In the genomic region with DNA sequence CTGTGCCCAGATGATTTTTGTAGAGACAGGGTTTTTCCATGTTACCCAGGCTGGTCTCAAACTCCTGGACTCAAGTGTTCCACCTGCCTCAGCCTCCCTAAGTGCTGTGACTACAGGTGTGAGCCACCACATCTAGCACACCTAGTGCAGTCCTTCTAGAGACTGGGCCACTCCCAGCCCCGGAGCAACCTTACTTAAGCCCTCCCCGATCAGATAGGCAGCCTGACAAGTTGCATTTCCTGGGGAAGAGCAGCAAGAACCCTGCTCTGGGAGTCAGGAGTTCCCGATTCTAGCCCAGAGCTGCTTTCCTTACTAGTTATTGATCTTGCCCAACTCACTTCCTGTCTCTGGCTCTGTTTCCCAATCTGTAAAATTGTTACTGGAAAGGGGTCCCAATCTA, we compare ENCODE assay signal across 2 cellular contexts.
TF ChIP-seq lines count a peak whose summit lies in the region.

No MANE protein-coding gene starts in this region.

TF ChIP-seq in IMR-90, 13 proteins besides CTCF, POLR2A, EP300 and RAD21:
- TF ChIP-seq FOS (IDR thresholded peaks at IDR 0.05; ENCODE audit: low read depth, low read length) (no peak), NFE2L2 (IDR thresholded peaks at IDR 0.05; ENCODE audit: low read depth, low read length) (no peak), RCOR1 (IDR thresholded peaks at IDR 0.05; ENCODE audit: insufficient replicate concordance, low read length) (no peak), CEBPB (IDR thresholded peaks at IDR 0.05; ENCODE audit: low read depth, low read length) (no peak), BHLHE40 (IDR thresholded peaks at IDR 0.05; ENCODE audit: low read depth, low read length) (no peak), MAFK (IDR thresholded peaks at IDR 0.05; ENCODE audit: low read depth, low read length) (no peak), MXI1 (IDR thresholded peaks at IDR 0.05; ENCODE audit: borderline replicate concordance, low read depth, low read length) (no peak), CHD1 (IDR thresholded peaks at IDR 0.05; ENCODE audit: low read depth, low read length) (no peak), SMC3 (IDR thresholded peaks at IDR 0.05; ENCODE audit: low read depth, low read length) (no peak), MAZ (IDR thresholded peaks at IDR 0.05; ENCODE audit: borderline replicate concordance, low read depth, low read length) (no peak), RFX5 (IDR thresholded peaks at IDR 0.05; ENCODE audit: low read depth, low read length) (no peak)
- TF ChIP-seq, protein P1, sequence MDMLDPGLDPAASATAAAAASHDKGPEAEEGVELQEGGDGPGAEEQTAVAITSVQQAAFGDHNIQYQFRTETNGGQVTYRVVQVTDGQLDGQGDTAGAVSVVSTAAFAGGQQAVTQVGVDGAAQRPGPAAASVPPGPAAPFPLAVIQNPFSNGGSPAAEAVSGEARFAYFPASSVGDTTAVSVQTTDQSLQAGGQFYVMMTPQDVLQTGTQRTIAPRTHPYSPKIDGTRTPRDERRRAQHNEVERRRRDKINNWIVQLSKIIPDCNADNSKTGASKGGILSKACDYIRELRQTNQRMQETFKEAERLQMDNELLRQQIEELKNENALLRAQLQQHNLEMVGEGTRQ (IDR thresholded peaks at IDR 0.05; ENCODE audit: low read depth, low read length) = no peak

TF ChIP-seq in HEK293T, 16 proteins besides CTCF, POLR2A, EP300 and RAD21:
- TF ChIP-seq, protein P2, sequence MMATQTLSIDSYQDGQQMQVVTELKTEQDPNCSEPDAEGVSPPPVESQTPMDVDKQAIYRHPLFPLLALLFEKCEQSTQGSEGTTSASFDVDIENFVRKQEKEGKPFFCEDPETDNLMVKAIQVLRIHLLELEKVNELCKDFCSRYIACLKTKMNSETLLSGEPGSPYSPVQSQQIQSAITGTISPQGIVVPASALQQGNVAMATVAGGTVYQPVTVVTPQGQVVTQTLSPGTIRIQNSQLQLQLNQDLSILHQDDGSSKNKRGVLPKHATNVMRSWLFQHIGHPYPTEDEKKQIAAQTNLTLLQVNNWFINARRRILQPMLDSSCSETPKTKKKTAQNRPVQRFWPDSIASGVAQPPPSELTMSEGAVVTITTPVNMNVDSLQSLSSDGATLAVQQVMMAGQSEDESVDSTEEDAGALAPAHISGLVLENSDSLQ (IDR thresholded peaks at IDR 0.05) = no peak
- TF ChIP-seq ARNT (IDR thresholded peaks at IDR 0.05) (no peak), NFRKB (IDR thresholded peaks at IDR 0.05) (no peak), ELF4 (IDR thresholded peaks at IDR 0.05) (no peak), SP1 (IDR thresholded peaks at IDR 0.05) (no peak), HDGF (IDR thresholded peaks at IDR 0.05; ENCODE audit: borderline replicate concordance) (no peak), CTBP1 (IDR thresholded peaks at IDR 0.05; ENCODE audit: borderline replicate concordance) (no peak), LEF1 (IDR thresholded peaks at IDR 0.05; ENCODE audit: borderline replicate concordance) (no peak), FOXK2 (IDR thresholded peaks at IDR 0.05) (no peak), FOXM1 (IDR thresholded peaks at IDR 0.05; ENCODE audit: borderline replicate concordance) (no peak), FOXA1 (IDR thresholded peaks at IDR 0.05) (no peak), TARDBP (IDR thresholded peaks at IDR 0.05) (no peak), BHLHE40 (IDR thresholded peaks at IDR 0.05; ENCODE audit: borderline replicate concordance) (no peak), SUZ12 (IDR thresholded peaks at IDR 0.05) (no peak), L3MBTL2 (conservative IDR thresholded peaks at IDR 0.05) (no peak), ZNF384 (IDR thresholded peaks at IDR 0.05) (no peak)
